Comparison of ENCODE assay signal across 9 cellular contexts in the genomic region with DNA sequence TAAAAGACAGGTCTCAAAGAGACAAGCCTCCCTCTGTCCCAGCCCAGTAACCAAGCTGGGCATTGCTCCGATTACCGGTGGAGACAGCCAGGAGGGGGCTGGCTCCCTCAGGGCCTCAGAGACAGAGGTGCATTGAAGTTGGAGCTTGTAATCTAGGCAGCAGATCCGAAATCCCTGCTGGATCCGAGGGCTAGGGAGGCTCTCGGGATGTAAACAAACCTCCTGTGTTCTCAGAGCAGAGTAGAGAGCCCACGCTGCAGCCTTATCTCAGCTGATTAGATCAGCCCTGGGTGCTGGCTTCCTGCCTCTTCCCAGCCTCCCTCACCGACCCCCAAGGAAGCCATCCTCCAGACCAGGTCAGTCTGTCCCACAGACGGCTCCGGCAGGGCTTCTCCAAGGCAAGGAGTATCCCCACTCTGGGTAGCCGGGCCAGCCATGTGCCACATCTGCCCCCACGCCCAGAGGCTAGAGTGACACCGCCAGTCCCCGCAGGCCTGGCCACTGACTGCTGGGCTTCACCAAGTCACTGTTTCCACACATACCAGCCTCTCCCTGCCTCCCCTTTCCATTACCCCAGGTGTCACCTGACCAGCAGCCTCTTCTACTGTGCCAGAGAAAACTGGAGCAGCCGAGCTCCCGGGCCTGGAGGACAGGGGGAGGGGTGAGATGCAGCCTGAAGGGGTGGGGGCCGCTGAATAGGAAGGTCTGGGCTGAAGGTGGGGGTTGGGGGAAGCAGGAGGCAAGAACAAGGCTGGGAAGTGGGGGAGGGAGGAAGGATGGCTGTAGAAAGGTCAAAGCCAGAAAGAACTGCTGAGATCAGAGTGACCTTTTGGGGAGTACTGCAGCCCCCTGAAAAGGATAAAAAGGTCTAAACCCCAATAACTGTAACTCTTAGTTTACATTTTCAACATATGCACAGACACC. TPM values are rescaled to one million over a fixed set of nuclear protein-coding genes. Genes with fewer than 3 reads are reported as not detected.
DNase-seq lines count a peak whose midpoint lies in the region; ATAC-seq and TF ChIP-seq lines count a peak whose summit lies in the region.
"Had no signal": no experiment of that assay in that cellular context is flagged by ENCODE, and none has a peak within 500 bp of the region (broad histone marks: within the 10 kb centered on the region; RNA-seq: fewer than 3 reads in every experiment).

No MANE protein-coding gene starts in this region.

- H3K27ac ChIP-seq in WERI-Rb-1: peak overlapping the region; percentile 69

- intact Hi-C loops in Right ventricle myocardium superior (cut with DNase I) (loop anchor here (2.0 kb wide), 1 partner anchor 17 kb away; no protein-coding TSS in a partner anchor), posterior cingulate gyrus (cut with DNase I) (no loop called here)

- DNase-seq in HT-29 (ENCODE audit: low spot score) (peak; percentile 72), WERI-Rb-1 (peak; percentile 59), Right ventricle myocardium superior (peak; percentile 68), posterior cingulate gyrus (peak in 8 of 10 donors; percentile 21 to 87 (median 48))
- no peak for DNase-seq in central memory CD4-positive, alpha-beta T cell
- DNase-seq in activated naive CD4-positive, alpha-beta T cell (lab: John Stamatoyannopoulos, UW): no peak

- H3K9me3 ChIP-seq in WERI-Rb-1 (ENCODE audit: severe bottlenecking): no peaks in the 10 kb centered on the region

- peaks cover 29% of the 10 kb centered on the region for H3K36me3 ChIP-seq in WERI-Rb-1

- peak; percentile 68 for ATAC-seq in Right ventricle myocardium superior (ENCODE audit: poor library complexity)
- ATAC-seq in GM21367 (IDR thresholded peaks at IDR 0.05; ENCODE audit: unreplicated experiment): no peak
- no peak for ATAC-seq in HG03521 (IDR thresholded peaks at IDR 0.05; ENCODE audit: unreplicated experiment)

- TF ChIP-seq CTCF in WERI-Rb-1 (IDR thresholded peaks at IDR 0.05; ENCODE audit: low read depth, low read length): no peak

- no peaks in the 10 kb centered on the region for H3K27me3 ChIP-seq in WERI-Rb-1 (ENCODE audit: insufficient read depth, low read depth, severe bottlenecking)

- H3K4me3 ChIP-seq in WERI-Rb-1 (ENCODE audit: low read depth, low read length): peak overlapping the region; percentile 17

RNA-seq across cellular contexts. Expression of gene SDC4, which starts 6.0 kb away (rescaled TPM):
- 79.1 and 90.1 TPM in 2 replicates for total RNA-seq in HT-29 (2014; rRNA removed; shearing (Covaris generic))
- 80.7 TPM for total RNA-seq in Right ventricle myocardium superior

RNA-seq across cellular contexts. Expression of gene SYS1, which starts 20.8 kb away (rescaled TPM):
- 73.6 and 74.7 TPM in 2 replicates for total RNA-seq in HT-29 (2014; rRNA removed; shearing (Covaris generic))
- total RNA-seq in Right ventricle myocardium superior: 25.3 TPM

RNA-seq across cellular contexts. Expression of gene MATN4, which starts 34.1 kb away (rescaled TPM):
- 0.13 and 0.46 TPM in 2 replicates for total RNA-seq in HT-29 (2014; rRNA removed; shearing (Covaris generic))
- not detected for total RNA-seq in Right ventricle myocardium superior
- total RNA-seq: NCI-H460 had no signal

RNA-seq across cellular contexts. Expression of gene RBPJL, which starts 35.6 kb away (rescaled TPM):
- total RNA-seq in HT-29 (2014; rRNA removed; shearing (Covaris generic)): not detected in 2 replicates
- total RNA-seq in Right ventricle myocardium superior: not detected
- total RNA-seq: NCI-H460 had no signal

RNA-seq across cellular contexts. Expression of gene TP53TG5, which starts 35.9 kb away (rescaled TPM):
- total RNA-seq in HT-29 (2014; rRNA removed; shearing (Covaris generic)): 0.23 and 1.6 TPM in 2 replicates
- 1.2 TPM for total RNA-seq in Right ventricle myocardium superior
- total RNA-seq: NCI-H460 had no signal

Comparison
In these comparisons a context has a peak if more than half of its experiments do, and no peak if none do; other contexts are left out.
1. DNase-seq: peak in HT-29 (single experiment), WERI-Rb-1 (single experiment), Right ventricle myocardium superior (single experiment) and posterior cingulate gyrus (8 of 10); none in central memory CD4-positive, alpha-beta T cell (single experiment) and activated naive CD4-positive, alpha-beta T cell (0 of 4).